28 cellular contexts compared by ENCODE assay signal in genomic region chr12:39005671-39006070, GRCh38.
"Had no signal": no experiment of that assay in that cellular context is flagged by ENCODE, and none has a peak within 500 bp of the region (broad histone marks: within the 10 kb centered on the region; RNA-seq: fewer than 3 reads in every experiment).

No MANE protein-coding gene starts in this region.

- ATAC-seq: stimulated activated effector memory CD8-positive, alpha-beta T cell treated with anti-CD3 and anti-CD28 coated beads, Interleukin-12 subunit alpha, Interleukin-12 subunit beta, amount 100 ng/mL, for 72 hours; stimulated activated memory B cell treated with anti-CD40 and anti-IgM and Interleukin-4, amounts not matched to agents 10 μg/mL and 1 μg/mL and 100 μg/mL, for 72 hours; stimulated activated naive B cell treated with anti-CD40 and anti-IgM and Interleukin-4, amounts not matched to agents 10 μg/mL and 1 μg/mL and 100 μg/mL, for 72 hours; stimulated activated naive CD8-positive, alpha-beta T cell treated with anti-CD3 and anti-CD28 coated beads, Interleukin-15, amount 100 ng/mL, for 72 hours; stimulated activated naive CD8-positive, alpha-beta T cell treated with anti-CD3 and anti-CD28 coated beads, Interleukin-15, Interleukin-2, amounts not matched to agents 100 U/mL and 50 U/mL, for 24 hours; upper lobe of right lung had no signal

- H3K36me3 ChIP-seq: stomach, suprapubic skin, thoracic aorta, thyroid gland, tibial artery, tibial nerve, transverse colon, upper lobe of left lung, upper lobe of right lung, uterus, vagina had no signal

- H3K9me3 Mint-ChIP-seq: stimulated activated naive CD8-positive, alpha-beta T cell treated with anti-CD3 and anti-CD28 coated beads, Interleukin-15, amount 100 ng/mL, for 72 hours; type B pancreatic cell had no signal

- H3K36me3 Mint-ChIP-seq: stimulated activated effector memory CD8-positive, alpha-beta T cell treated with anti-CD3 and anti-CD28 coated beads, Interleukin-12 subunit alpha, Interleukin-12 subunit beta, amount 100 ng/mL, for 72 hours; stimulated activated memory B cell treated with anti-CD40 and anti-IgM and Interleukin-4, amounts not matched to agents 10 μg/mL and 1 μg/mL and 100 μg/mL, for 72 hours; stimulated activated naive B cell treated with anti-CD40 and anti-IgM and Interleukin-4, amounts not matched to agents 10 μg/mL and 1 μg/mL and 100 μg/mL, for 72 hours; type B pancreatic cell had no signal

- H3K27ac ChIP-seq: stomach, suprapubic skin, testis, thoracic aorta, thyroid gland, tibial artery, tibial nerve, transverse colon, upper lobe of left lung, upper lobe of right lung, uterus, vagina had no signal

- H3K4me3 Mint-ChIP-seq: stimulated activated effector memory CD8-positive, alpha-beta T cell treated with anti-CD3 and anti-CD28 coated beads, Interleukin-12 subunit alpha, Interleukin-12 subunit beta, amount 100 ng/mL, for 72 hours; stimulated activated memory B cell treated with anti-CD40 and anti-IgM and Interleukin-4, amounts not matched to agents 10 μg/mL and 1 μg/mL and 100 μg/mL, for 72 hours; stimulated activated naive B cell treated with anti-CD40 and anti-IgM and Interleukin-4, amounts not matched to agents 10 μg/mL and 1 μg/mL and 100 μg/mL, for 72 hours; stimulated activated naive CD8-positive, alpha-beta T cell treated with anti-CD3 and anti-CD28 coated beads, Interleukin-15, amount 100 ng/mL, for 72 hours; stimulated activated naive CD8-positive, alpha-beta T cell treated with anti-CD3 and anti-CD28 coated beads, Interleukin-15, Interleukin-2, amounts not matched to agents 100 ng/mL and 50 ng/mL, for 24 hours; type B pancreatic cell had no signal

- H3K27ac Mint-ChIP-seq: stimulated activated effector memory CD8-positive, alpha-beta T cell treated with anti-CD3 and anti-CD28 coated beads, Interleukin-12 subunit alpha, Interleukin-12 subunit beta, amount 100 ng/mL, for 72 hours; stimulated activated memory B cell treated with anti-CD40 and anti-IgM and Interleukin-4, amounts not matched to agents 10 μg/mL and 1 μg/mL and 100 μg/mL, for 72 hours; stimulated activated naive B cell treated with anti-CD40 and anti-IgM and Interleukin-4, amounts not matched to agents 10 μg/mL and 1 μg/mL and 100 μg/mL, for 72 hours; stimulated activated naive CD8-positive, alpha-beta T cell treated with anti-CD3 and anti-CD28 coated beads, Interleukin-15, amount 100 ng/mL, for 72 hours; stimulated activated naive CD8-positive, alpha-beta T cell treated with anti-CD3 and anti-CD28 coated beads, Interleukin-15, Interleukin-2, amounts not matched to agents 100 ng/mL and 50 ng/mL, for 24 hours; type B pancreatic cell had no signal

- H3K4me1 Mint-ChIP-seq: stimulated activated effector memory CD8-positive, alpha-beta T cell treated with anti-CD3 and anti-CD28 coated beads, Interleukin-12 subunit alpha, Interleukin-12 subunit beta, amount 100 ng/mL, for 72 hours; stimulated activated memory B cell treated with anti-CD40 and anti-IgM and Interleukin-4, amounts not matched to agents 10 μg/mL and 1 μg/mL and 100 μg/mL, for 72 hours; stimulated activated naive B cell treated with anti-CD40 and anti-IgM and Interleukin-4, amounts not matched to agents 10 μg/mL and 1 μg/mL and 100 μg/mL, for 72 hours; stimulated activated naive CD8-positive, alpha-beta T cell treated with anti-CD3 and anti-CD28 coated beads, Interleukin-15, amount 100 ng/mL, for 72 hours had no signal

- H3K9me3 ChIP-seq: stomach, suprapubic skin, testis, thoracic aorta, thyroid gland, tibial artery, tibial nerve, transverse colon, upper lobe of left lung, upper lobe of right lung, uterus, vagina had no signal

- FAIRE-seq: urothelium cell line had no signal

- H3K4me3 ChIP-seq: stomach, suprapubic skin, testis, thoracic aorta, thyroid gland, tibial artery, tibial nerve, transverse colon, upper lobe of left lung, upper lobe of right lung, uterus, vagina had no signal

- H3K27me3 ChIP-seq: stomach, suprapubic skin, testis, thyroid gland, tibial artery, tibial nerve, transverse colon, upper lobe of left lung, upper lobe of right lung, uterus, vagina had no signal

- DNase-seq: stimulated activated CD4-positive, alpha-beta T cell treated with anti-CD3 and anti-CD28 coated beads, Interleukin-2, amount 100 ng/mL, for 48 hours; stimulated activated CD4-positive, alpha-beta T cell treated with anti-CD3 and anti-CD28 coated beads, Interleukin-4, amount 100 ng/mL, for 1 hour; stimulated activated CD4-positive, alpha-beta T cell treated with anti-CD3 and anti-CD28 coated beads, Interleukin-4, amount 100 ng/mL, for 24 hours; stimulated activated CD4-positive, alpha-beta T cell treated with anti-CD3 and anti-CD28 coated beads, Interleukin-4, amount 100 ng/mL, for 4 hours; stimulated activated CD8-positive, alpha-beta memory T cell treated with anti-CD3 and anti-CD28 coated beads, Interleukin-4, amount 100 ng/mL, for 48 hours; stimulated activated naive B cell treated with anti-CD40 and anti-IgM and Interleukin-4, amounts not matched to agents 10 μg/mL and 1 μg/mL and 100 μg/mL, for 72 hours; stimulated activated naive CD4-positive, alpha-beta T cell; stimulated activated naive CD4-positive, alpha-beta T cell treated with Interleukin-2 at 50 U/mL for 16 hours; stimulated activated naive CD8-positive, alpha-beta T cell treated with anti-CD3 and anti-CD28 coated beads, Interleukin-15, amount 100 ng/mL, for 72 hours; stimulated activated naive CD8-positive, alpha-beta T cell treated with anti-CD3 and anti-CD28 coated beads, Interleukin-15, Interleukin-2, amounts not matched to agents 100 U/mL and 50 U/mL, for 24 hours; stomach; substantia nigra; testis; thyroid gland; tibial artery; transverse colon; upper lobe of left lung; upper lobe of right lung; uterus had no signal

- H3K4me1 ChIP-seq: stomach, suprapubic skin, testis, tibial artery, tibial nerve, transverse colon, upper lobe of left lung, upper lobe of right lung, uterus, vagina had no signal

- H3K27me3 Mint-ChIP-seq: stimulated activated memory B cell treated with anti-CD40 and anti-IgM and Interleukin-4, amounts not matched to agents 10 μg/mL and 1 μg/mL and 100 μg/mL, for 72 hours; stimulated activated naive B cell treated with anti-CD40 and anti-IgM and Interleukin-4, amounts not matched to agents 10 μg/mL and 1 μg/mL and 100 μg/mL, for 72 hours; stimulated activated naive CD8-positive, alpha-beta T cell treated with anti-CD3 and anti-CD28 coated beads, Interleukin-15, amount 100 ng/mL, for 72 hours; stimulated activated naive CD8-positive, alpha-beta T cell treated with anti-CD3 and anti-CD28 coated beads, Interleukin-15, Interleukin-2, amounts not matched to agents 100 ng/mL and 50 ng/mL, for 24 hours had no signal
